In the genomic region with DNA sequence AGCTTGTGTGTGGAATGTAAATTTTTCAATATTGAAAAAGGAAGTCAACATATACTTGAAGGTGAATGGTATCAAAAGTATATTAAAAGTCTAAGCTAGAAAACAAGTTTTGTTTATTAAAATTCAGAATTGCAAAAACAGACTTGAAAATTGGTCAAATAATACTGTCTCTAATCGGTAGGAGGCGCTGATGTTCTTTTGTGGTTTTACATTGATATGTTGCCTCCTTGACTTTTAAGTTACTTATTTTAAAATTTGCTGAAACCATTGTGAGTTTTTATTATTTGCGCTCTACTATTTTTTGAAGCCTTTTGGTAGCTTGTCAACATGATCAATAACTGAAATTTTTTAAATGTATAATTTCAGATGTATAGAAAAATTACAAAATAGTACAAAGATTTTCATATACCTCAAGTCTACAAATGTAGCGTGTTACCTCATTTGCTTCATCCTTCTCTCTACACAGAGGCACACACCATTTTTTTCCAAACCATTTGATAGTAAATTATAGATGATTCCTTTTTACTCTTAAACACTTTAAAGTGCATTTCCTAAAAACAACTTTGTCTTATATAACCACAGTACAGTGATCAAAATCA, we compare ENCODE assay signal across 2 cellular contexts.
TF ChIP-seq lines count a peak whose summit lies in the region.

No MANE protein-coding gene starts in this region.

TF ChIP-seq in GM12878, 131 proteins besides CTCF, POLR2A, EP300 and RAD21:
- TF ChIP-seq CBFB (IDR thresholded peaks at IDR 0.05; ENCODE audit: low read depth) (peak; percentile 54; the same call in 1 of the 2 replicates), IKZF1 (conservative IDR thresholded peaks at IDR 0.05) (no peak), SPI1 (IDR thresholded peaks at IDR 0.05; ENCODE audit: borderline replicate concordance, insufficient read depth, low read depth, low read length) (no peak), SMC3 (IDR thresholded peaks at IDR 0.05; ENCODE audit: borderline replicate concordance, low read length) (peak; percentile 52; the same call in 1 of the 2 replicates), STAT1 (conservative IDR thresholded peaks at IDR 0.05) (no peak), TARDBP (IDR thresholded peaks at IDR 0.05; ENCODE audit: borderline replicate concordance) (no peak), MEF2A (IDR thresholded peaks at IDR 0.05; ENCODE audit: insufficient read depth, low read depth, low read length) (no peak), RUNX3 (IDR thresholded peaks at IDR 0.05; ENCODE audit: low read length) (peak; percentile 77), BCLAF1 (IDR thresholded peaks at IDR 0.05) (no peak)
- TF ChIP-seq, protein P1, sequence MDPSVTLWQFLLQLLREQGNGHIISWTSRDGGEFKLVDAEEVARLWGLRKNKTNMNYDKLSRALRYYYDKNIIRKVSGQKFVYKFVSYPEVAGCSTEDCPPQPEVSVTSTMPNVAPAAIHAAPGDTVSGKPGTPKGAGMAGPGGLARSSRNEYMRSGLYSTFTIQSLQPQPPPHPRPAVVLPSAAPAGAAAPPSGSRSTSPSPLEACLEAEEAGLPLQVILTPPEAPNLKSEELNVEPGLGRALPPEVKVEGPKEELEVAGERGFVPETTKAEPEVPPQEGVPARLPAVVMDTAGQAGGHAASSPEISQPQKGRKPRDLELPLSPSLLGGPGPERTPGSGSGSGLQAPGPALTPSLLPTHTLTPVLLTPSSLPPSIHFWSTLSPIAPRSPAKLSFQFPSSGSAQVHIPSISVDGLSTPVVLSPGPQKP (IDR thresholded peaks at IDR 0.05; ENCODE audit: low read depth, low read length) = no peak
- TF ChIP-seq, protein P2, sequence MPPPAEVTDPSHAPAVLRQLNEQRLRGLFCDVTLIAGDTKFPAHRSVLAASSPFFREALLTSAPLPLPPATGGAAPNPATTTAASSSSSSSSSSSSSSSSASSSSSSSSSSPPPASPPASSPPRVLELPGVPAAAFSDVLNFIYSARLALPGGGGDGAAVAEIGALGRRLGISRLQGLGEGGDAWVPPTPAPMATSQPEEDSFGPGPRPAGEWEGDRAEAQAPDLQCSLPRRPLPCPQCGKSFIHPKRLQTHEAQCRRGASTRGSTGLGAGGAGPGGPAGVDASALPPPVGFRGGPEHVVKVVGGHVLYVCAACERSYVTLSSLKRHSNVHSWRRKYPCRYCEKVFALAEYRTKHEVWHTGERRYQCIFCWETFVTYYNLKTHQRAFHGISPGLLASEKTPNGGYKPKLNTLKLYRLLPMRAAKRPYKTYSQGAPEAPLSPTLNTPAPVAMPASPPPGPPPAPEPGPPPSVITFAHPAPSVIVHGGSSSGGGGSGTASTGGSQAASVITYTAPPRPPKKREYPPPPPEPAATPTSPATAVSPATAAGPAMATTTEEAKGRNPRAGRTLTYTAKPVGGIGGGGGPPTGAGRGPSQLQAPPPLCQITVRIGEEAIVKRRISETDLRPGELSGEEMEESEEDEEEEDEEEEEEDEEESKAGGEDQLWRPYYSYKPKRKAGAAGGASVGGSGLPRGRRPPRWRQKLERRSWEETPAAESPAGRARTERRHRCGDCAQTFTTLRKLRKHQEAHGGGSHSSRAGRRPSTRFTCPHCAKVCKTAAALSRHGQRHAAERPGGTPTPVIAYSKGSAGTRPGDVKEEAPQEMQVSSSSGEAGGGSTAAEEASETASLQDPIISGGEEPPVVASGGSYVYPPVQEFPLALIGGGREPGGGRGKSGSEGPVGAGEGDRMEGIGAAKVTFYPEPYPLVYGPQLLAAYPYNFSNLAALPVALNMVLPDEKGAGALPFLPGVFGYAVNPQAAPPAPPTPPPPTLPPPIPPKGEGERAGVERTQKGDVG (CRISPR knock-in tag; IDR thresholded peaks at IDR 0.05) = no peak

TF ChIP-seq in HepG2, 621 proteins besides CTCF, POLR2A, EP300 and RAD21:
- TF ChIP-seq SP2 (CRISPR knock-in tag; IDR thresholded peaks at IDR 0.05) = no peak
- no peak for TF ChIP-seq YEATS2 (CRISPR knock-in tag; IDR thresholded peaks at IDR 0.05; ENCODE audit: borderline replicate concordance)
- TF ChIP-seq ZNF883 (CRISPR knock-in tag; IDR thresholded peaks at IDR 0.05; ENCODE audit: not compliant biosample characterization) = no peak
- TF ChIP-seq, protein P3, sequence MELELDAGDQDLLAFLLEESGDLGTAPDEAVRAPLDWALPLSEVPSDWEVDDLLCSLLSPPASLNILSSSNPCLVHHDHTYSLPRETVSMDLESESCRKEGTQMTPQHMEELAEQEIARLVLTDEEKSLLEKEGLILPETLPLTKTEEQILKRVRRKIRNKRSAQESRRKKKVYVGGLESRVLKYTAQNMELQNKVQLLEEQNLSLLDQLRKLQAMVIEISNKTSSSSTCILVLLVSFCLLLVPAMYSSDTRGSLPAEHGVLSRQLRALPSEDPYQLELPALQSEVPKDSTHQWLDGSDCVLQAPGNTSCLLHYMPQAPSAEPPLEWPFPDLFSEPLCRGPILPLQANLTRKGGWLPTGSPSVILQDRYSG (CRISPR knock-in tag; IDR thresholded peaks at IDR 0.05) = no peak
- no peak for TF ChIP-seq ZNF614 (CRISPR knock-in tag; IDR thresholded peaks at IDR 0.05; ENCODE audit: borderline replicate concordance)
- no peak for TF ChIP-seq ZSCAN12 (CRISPR knock-in tag; IDR thresholded peaks at IDR 0.05)
- TF ChIP-seq SMAD3 (CRISPR knock-in tag; IDR thresholded peaks at IDR 0.05) = no peak
- TF ChIP-seq RCOR2 (CRISPR knock-in tag; IDR thresholded peaks at IDR 0.05) = no peak
- no peak for TF ChIP-seq ZNF782 (CRISPR knock-in tag; IDR thresholded peaks at IDR 0.05; ENCODE audit: borderline replicate concordance)
- TF ChIP-seq FOXO1 (CRISPR knock-in tag; IDR thresholded peaks at IDR 0.05) = no peak
- TF ChIP-seq ZNF891 (CRISPR knock-in tag; IDR thresholded peaks at IDR 0.05) = no peak
- no peak for TF ChIP-seq ZNF138 (CRISPR knock-in tag; IDR thresholded peaks at IDR 0.05; ENCODE audit: low read depth)
- TF ChIP-seq KDM4B (CRISPR knock-in tag; IDR thresholded peaks at IDR 0.05) = no peak
- no peak for TF ChIP-seq ATF7 (IDR thresholded peaks at IDR 0.05)
- TF ChIP-seq ATF7 (CRISPR knock-in tag; IDR thresholded peaks at IDR 0.05) = no peak
- TF ChIP-seq SMARCC2 (IDR thresholded peaks at IDR 0.05) = no peak
- no peak for TF ChIP-seq BHLHE40 (IDR thresholded peaks at IDR 0.05; ENCODE audit: low read length)
- TF ChIP-seq, protein P4, sequence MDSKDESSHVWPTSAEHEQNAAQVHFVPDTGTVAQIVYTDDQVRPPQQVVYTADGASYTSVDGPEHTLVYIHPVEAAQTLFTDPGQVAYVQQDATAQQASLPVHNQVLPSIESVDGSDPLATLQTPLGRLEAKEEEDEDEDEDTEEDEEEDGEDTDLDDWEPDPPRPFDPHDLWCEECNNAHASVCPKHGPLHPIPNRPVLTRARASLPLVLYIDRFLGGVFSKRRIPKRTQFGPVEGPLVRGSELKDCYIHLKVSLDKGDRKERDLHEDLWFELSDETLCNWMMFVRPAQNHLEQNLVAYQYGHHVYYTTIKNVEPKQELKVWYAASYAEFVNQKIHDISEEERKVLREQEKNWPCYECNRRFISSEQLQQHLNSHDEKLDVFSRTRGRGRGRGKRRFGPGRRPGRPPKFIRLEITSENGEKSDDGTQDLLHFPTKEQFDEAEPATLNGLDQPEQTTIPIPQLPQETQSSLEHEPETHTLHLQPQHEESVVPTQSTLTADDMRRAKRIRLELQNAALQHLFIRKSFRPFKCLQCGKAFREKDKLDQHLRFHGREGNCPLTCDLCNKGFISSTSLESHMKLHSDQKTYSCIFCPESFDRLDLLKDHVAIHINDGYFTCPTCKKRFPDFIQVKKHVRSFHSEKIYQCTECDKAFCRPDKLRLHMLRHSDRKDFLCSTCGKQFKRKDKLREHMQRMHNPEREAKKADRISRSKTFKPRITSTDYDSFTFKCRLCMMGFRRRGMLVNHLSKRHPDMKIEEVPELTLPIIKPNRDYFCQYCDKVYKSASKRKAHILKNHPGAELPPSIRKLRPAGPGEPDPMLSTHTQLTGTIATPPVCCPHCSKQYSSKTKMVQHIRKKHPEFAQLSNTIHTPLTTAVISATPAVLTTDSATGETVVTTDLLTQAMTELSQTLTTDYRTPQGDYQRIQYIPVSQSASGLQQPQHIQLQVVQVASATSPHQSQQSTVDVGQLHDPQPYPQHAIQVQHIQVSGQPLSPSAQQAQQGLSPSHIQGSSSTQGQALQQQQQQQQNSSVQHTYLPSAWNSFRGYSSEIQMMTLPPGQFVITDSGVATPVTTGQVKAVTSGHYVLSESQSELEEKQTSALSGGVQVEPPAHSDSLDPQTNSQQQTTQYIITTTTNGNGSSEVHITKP (CRISPR knock-in tag; IDR thresholded peaks at IDR 0.05; ENCODE audit: low read depth) = no peak
- no peak for TF ChIP-seq TBL1XR1 (IDR thresholded peaks at IDR 0.05; ENCODE audit: borderline replicate concordance, low read length, partially characterized antibody)
